ENCODE assay signal across 21 cellular contexts in the genomic region with DNA sequence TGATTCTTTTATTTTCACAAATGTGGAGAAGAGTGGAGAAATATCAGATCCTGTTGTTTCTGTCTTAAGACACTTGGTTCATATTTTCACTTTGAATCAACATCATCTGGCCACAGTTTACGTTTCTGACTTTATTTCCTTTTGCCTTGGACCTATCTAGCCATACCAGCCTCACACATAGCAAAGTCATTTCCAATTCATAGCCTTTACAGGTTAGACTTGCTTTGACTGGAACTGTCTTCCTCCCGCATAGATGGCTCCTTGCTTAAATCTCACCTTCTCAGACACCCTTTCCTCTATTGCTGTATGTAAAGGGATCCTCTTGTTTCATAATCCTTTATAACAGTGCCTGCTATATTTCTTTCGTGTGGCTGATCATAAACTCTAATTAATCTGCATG.
"Had no signal": no experiment of that assay in that cellular context is flagged by ENCODE, and none has a peak within 500 bp of the region (broad histone marks: within the 10 kb centered on the region; RNA-seq: fewer than 3 reads in every experiment).

No MANE protein-coding gene starts in this region.

- H3K36me3 Mint-ChIP-seq: naive B cell, type B pancreatic cell had no signal

- H3K27me3 ChIP-seq: dorsolateral prefrontal cortex, heart left ventricle, pancreas had no signal

- H3K36me3 ChIP-seq: heart left ventricle, pancreas had no signal

- H3K4me3 Mint-ChIP-seq: naive B cell, nephron, type B pancreatic cell had no signal

- H3K4me1 ChIP-seq: heart left ventricle, pancreas had no signal

- H3K9me3 ChIP-seq: pancreas had no signal

- H3K4me3 ChIP-seq: dorsolateral prefrontal cortex, heart left ventricle, lung, pancreas, smooth muscle cell had no signal

- DNase-seq: dorsolateral prefrontal cortex; effector CD8-positive, alpha-beta T cell; foreskin melanocyte; heart left ventricle; hippocampal formation; left colon; left ventricle myocardium superior; mesenchymal stem cell; midbrain; naive B cell; occipital lobe; pancreas; right cardiac atrium; stimulated activated CD4-positive, alpha-beta T cell treated with anti-CD3 and anti-CD28 coated beads, Interleukin-2, amount 100 ng/mL, for 48 hours; stimulated activated naive CD4-positive, alpha-beta T cell treated with Interleukin-2 at 50 U/mL for 16 hours had no signal

- ATAC-seq: heart left ventricle, left colon, left ventricle myocardium superior, pancreas, right cardiac atrium had no signal

- H3K4me2 ChIP-seq: smooth muscle cell had no signal

- FAIRE-seq: pancreas, urothelium cell line had no signal

- H3K27ac ChIP-seq: dorsolateral prefrontal cortex, heart left ventricle, pancreas had no signal

- H3K4me1 Mint-ChIP-seq: naive B cell, nephron had no signal

- H3K27me3 Mint-ChIP-seq: naive B cell had no signal

- H3K27ac Mint-ChIP-seq: naive B cell, nephron, progenitor cell of endocrine pancreas, type B pancreatic cell had no signal
